Comparison of ENCODE assay signal across 8 cellular contexts in the genomic region with DNA sequence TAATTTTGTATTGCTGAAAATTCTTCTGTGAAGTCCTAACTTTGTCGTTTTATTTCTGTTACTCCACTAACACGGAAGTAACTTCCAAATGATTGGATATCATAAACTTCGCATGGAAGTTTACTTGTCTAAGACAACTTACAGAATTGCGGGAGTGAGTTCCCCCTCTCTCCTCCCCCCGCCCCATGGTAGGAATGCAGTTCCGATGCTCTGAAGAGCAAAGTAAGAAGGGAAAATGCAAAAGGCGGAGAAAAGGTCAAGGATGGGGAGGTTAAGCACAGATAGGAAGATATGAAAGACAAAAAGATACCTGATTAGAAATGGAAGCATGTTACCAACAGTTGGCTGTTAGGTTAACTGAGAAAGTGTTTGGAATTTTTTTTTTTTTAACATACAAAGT. TPM values are rescaled to one million over a fixed set of nuclear protein-coding genes. Genes with fewer than 3 reads are reported as not detected.
A peak's percentile ranks its signal among the peaks of the same experiment; 100 is the strongest.
DNase-seq lines count a peak whose midpoint lies in the region; ATAC-seq, FAIRE-seq and TF ChIP-seq lines count a peak whose summit lies in the region.

No MANE protein-coding gene starts in this region.

- POLR2A ChIA-PET in GM12878 (lab: Charles Lee), result interaction anchor here (0.6 to 1.2 kb wide), 2 partner anchors 54 to 133 kb away, joined by 6 to 7 read pairs; no protein-coding TSS in a partner anchor

- peaks cover 57% of the 10 kb centered on the region for H3K79me2 ChIP-seq in GM12878 (ENCODE audit: control insufficient read depth, insufficient read depth, low read length)

- H3K4me2 ChIP-seq in GM12878 (ENCODE audit: control insufficient read depth, insufficient read depth), result peak overlapping the region; percentile 78

- TSS peak; percentile 54 for BruUV-seq in GM12878 (replicated peaks; lab: Mats Ljungman, UMichigan)

- TF ChIP-seq POLR2A in GM12878 (IDR thresholded peaks at IDR 0.05; ENCODE audit: low read depth, low read length), result no peak
- no peak for TF ChIP-seq POLR2A in right lobe of liver (IDR thresholded peaks at IDR 0.05)
- TF ChIP-seq POLR2A in vagina (IDR thresholded peaks at IDR 0.05), result no peak

- H3K27ac ChIP-seq in right atrium auricular region, result no peak overlapping the region
- peak overlapping the region; percentile 89 for H3K27ac ChIP-seq in GM12878 (ENCODE audit: control insufficient read depth, insufficient read depth)
- no peak overlapping the region for H3K27ac ChIP-seq in right lobe of liver
- no peak overlapping the region for H3K27ac ChIP-seq in vagina

- TF ChIP-seq RAD21 in GM12878 (IDR thresholded peaks at IDR 0.05; ENCODE audit: insufficient read depth, low read depth, low read length), result no peak

- no peaks in the 10 kb centered on the region for H4K20me1 ChIP-seq in GM12878 (ENCODE audit: control insufficient read depth, insufficient read depth)

- DNase-seq in right atrium auricular region (ENCODE audit: low spot score) (no peak), cardiac septum (ENCODE audit: low spot score) (no peak), GM12878 (ENCODE audit: low read depth, low spot score) (no peak), right lobe of liver (no peak), vagina (ENCODE audit: extremely low spot score in 2 of 2) (no peak), germinal center (ENCODE audit: low spot score) (no peak), NCI-H510A (lab: John Stamatoyannopoulos, UW) (no peak)

- no peak for TF ChIP-seq EP300 in GM12878 (IDR thresholded peaks at IDR 0.05; ENCODE audit: borderline replicate concordance in 1 of 2, control insufficient read depth in 1 of 2, low read depth in 2 of 2, low read length in 2 of 2)

- H3K4me3 ChIP-seq in right atrium auricular region, result peak overlapping the region; percentile 75
- peak overlapping the region; percentile 97 for H3K4me3 ChIP-seq in GM12878
- H3K4me3 ChIP-seq in right lobe of liver, result peak overlapping the region; percentile 73 to 98 (median 89)
- H3K4me3 ChIP-seq in vagina, result peak overlapping the region; percentile 69 to 75

- H3K36me3 ChIP-seq in right atrium auricular region (peaks cover 16% of the 10 kb centered on the region), GM12878 (ENCODE audit: control insufficient read depth in 2 of 2, insufficient read depth in 2 of 2, low read length in 1 of 2) (peaks cover 1 to 17% of the 10 kb centered on the region in 2 experiments; a peak in 3 of 4 replicates), right lobe of liver (peaks cover 0 to 14% (median 2%) of the 10 kb centered on the region in 4 donors), vagina (peaks cover 0 to 13% of the 10 kb centered on the region in 2 donors)

- ATAC-seq in GM12878 (no peak), right lobe of liver (no peak), GM19324 (IDR thresholded peaks at IDR 0.05; ENCODE audit: low FRiP score, unreplicated experiment) (no peak)

- no peak overlapping the region for H2AFZ ChIP-seq in GM12878 (ENCODE audit: control insufficient read depth, low read depth, low read length)

- TF ChIP-seq CTCF in right atrium auricular region (IDR thresholded peaks at IDR 0.05), result no peak
- no peak for TF ChIP-seq CTCF in GM12878 (IDR thresholded peaks at IDR 0.05 in 2 of 3, conservative IDR thresholded peaks at IDR 0.05 in 1 of 3; ENCODE audit: control insufficient read depth in 2 of 3, extremely low read depth in 1 of 3, insufficient read depth in 1 of 3, low read depth in 3 of 3, low read length in 3 of 3)
- no peak for TF ChIP-seq CTCF in right lobe of liver (IDR thresholded peaks at IDR 0.05)
- TF ChIP-seq CTCF in vagina (IDR thresholded peaks at IDR 0.05), result no peak

- 8% methylated on average over 7 of the region's 7 CpGs for WGBS in GM12878 (ENCODE audit: insufficient coverage, insufficient replicate concordance, low lambda C conversion rate, missing lambda C conversion rate)
- WGBS in right lobe of liver (ENCODE audit: insufficient coverage, low coverage, low lambda C conversion rate, missing lambda C conversion rate), result 19% methylated on average over 7 of the region's 7 CpGs

- H3K4me1 ChIP-seq in right atrium auricular region (peaks cover 0 to 23% of the 10 kb centered on the region in 2 donors), GM12878 (ENCODE audit: control insufficient read depth, insufficient read depth, low read length) (peaks cover 4% of the 10 kb centered on the region; the same call in 1 of the 2 replicates), right lobe of liver (peaks cover 0 to 12% (median 0%) of the 10 kb centered on the region in 4 donors), vagina (peaks cover 31% of the 10 kb centered on the region)

- intact Hi-C loops in cardiac septum (cut with DNase I), result loop anchor here (10.0 kb wide), 1 partner anchor 200 kb away; no protein-coding TSS in a partner anchor
- intact Hi-C loops in GM12878 (cut with micrococcal nuclease; ENCODE audit: unreplicated experiment), result no loop called here
- intact Hi-C loops in right lobe of liver (cut with DNase I), result no loop called here
- intact Hi-C loops in vagina (cut with DNase I), result no loop called here

- CTCF ChIA-PET in GM12878 (lab: Yijun Ruan, JAX), result interaction anchor here (0.9 kb wide), 1 partner anchor 18 kb away, joined by 3 read pairs; no protein-coding TSS in a partner anchor

- SMC1A ChIA-PET in GM12878 (lab: Charles Lee; ENCODE audit: uncharacterized antibody, unreplicated experiment), result interaction anchor here (1.5 kb wide), 1 partner anchor 10 kb away, joined by 3 read pairs; no protein-coding TSS in a partner anchor

- H3K27me3 ChIP-seq in right atrium auricular region (no peaks in the 10 kb centered on the region), GM12878 (replicated peaks in 1 of 2; ENCODE audit: control insufficient read depth in 2 of 2, insufficient read depth in 2 of 2, low read length in 1 of 2) (no peaks in the 10 kb centered on the region), right lobe of liver (no peaks in the 10 kb centered on the region), vagina (no peaks in the 10 kb centered on the region)

- peak overlapping the region; percentile 83 for H3K9ac ChIP-seq in GM12878 (ENCODE audit: control insufficient read depth, insufficient read depth, low read length)

- H3K9me3 ChIP-seq in right atrium auricular region, result no peaks in the 10 kb centered on the region
- H3K9me3 ChIP-seq in GM12878 (replicated peaks; ENCODE audit: control insufficient read depth, insufficient read depth, low read length), result no peaks in the 10 kb centered on the region; the same call in 1 of the 3 replicates
- no peaks in the 10 kb centered on the region for H3K9me3 ChIP-seq in right lobe of liver
- no peaks in the 10 kb centered on the region for H3K9me3 ChIP-seq in vagina

- in situ Hi-C loops in GM12878 (cut with MboI), result no loop called here

- RAD21 ChIA-PET in GM12878 (lab: Charles Lee; ENCODE audit: unreplicated experiment), result interaction anchor here (0.7 kb wide), 1 partner anchor 134 kb away, joined by 3 read pairs; no protein-coding TSS in a partner anchor

- no peak for FAIRE-seq in GM12878 (lab: Jason Lieb, UNC)

TF ChIP-seq in GM12878, 131 proteins besides CTCF, POLR2A, EP300 and RAD21:
- TF ChIP-seq GATAD2B (conservative IDR thresholded peaks at IDR 0.05; ENCODE audit: low read depth), result no peak
- no peak for TF ChIP-seq NR2C1 (IDR thresholded peaks at IDR 0.05)
- TF ChIP-seq NFYA (IDR thresholded peaks at IDR 0.05; ENCODE audit: borderline replicate concordance, low read depth, low read length), result no peak
TF ChIP-seq in GM12878: peak in this region for 0.

RNA-seq across cellular contexts. Expression of a gene that starts 1.3 kb away (rescaled TPM):
- total RNA-seq in right atrium auricular region, result 100 to 1,000 TPM; 286 to 371 TPM
- 137 TPM for total RNA-seq in cardiac septum
- 118 and 124 TPM in 2 replicates for total RNA-seq in GM12878 (2013; cell fraction: nucleolus; rRNA removed)
- 463 and 536 TPM in 2 replicates for total RNA-seq in GM12878 (2014; rRNA removed)
- 562 and 568 TPM in 2 replicates for total RNA-seq in GM12878 (2014; rRNA removed; fragmentation: Illumina TruSeq; extraction: Trizol)
- total RNA-seq in GM12878 (2021), result 389 and 392 TPM in 2 replicates
- 282 TPM for polyA plus RNA-seq in GM12878 (2011; ENCODE audit: low read depth)
- 641 and 834 TPM in 2 replicates for polyA plus RNA-seq in GM12878 (2011; rRNA removed)
- polyA plus RNA-seq in GM12878 (2011; cell fraction: cytosol; rRNA removed), result 319 and 434 TPM in 2 replicates
- polyA plus RNA-seq in GM12878 (2011; cell fraction: nucleus; rRNA removed), result 305 and 399 TPM in 2 replicates
- polyA plus RNA-seq in GM12878 (2012), result 550 and 626 TPM in 2 replicates
- polyA plus RNA-seq in GM12878 (2014; fragmentation: Illumina TruSeq; extraction: Trizol), result 781 and 968 TPM in 2 replicates
- 1,000 to 10,000 TPM; 1,121 to 1,205 TPM for polyA plus RNA-seq in GM12878 (2014; fragmentation: Nextera tagmentation; extraction: Ambion mirVana)
- polyA plus RNA-seq in GM12878 (2014; rRNA removed), result 473 and 574 TPM in 2 replicates
- polyA plus RNA-seq in GM12878 (2016; fragmentation: Nextera tagmentation; extraction: Ambion mirVana), result 100 to 1,000 TPM; 539 to 612 TPM
- polyA minus RNA-seq in GM12878 (2011; rRNA and poly(A)+ RNA removed), result 225 and 304 TPM in 2 replicates
- polyA minus RNA-seq in GM12878 (2011; cell fraction: cytosol; rRNA and poly(A)+ RNA removed), result 116 and 146 TPM in 2 replicates
- polyA minus RNA-seq in GM12878 (2011; cell fraction: nucleus; rRNA and poly(A)+ RNA removed), result 40.0 and 61.7 TPM in 2 replicates
- total RNA-seq in right lobe of liver, result 100 to 1,000 TPM in 2 of 6 experiments, 10 to 100 TPM in 4; 61.4 to 254 (median 90.2) TPM
- total RNA-seq in vagina, result 184 TPM
